21 cellular contexts compared by ENCODE assay signal in the genomic region with DNA sequence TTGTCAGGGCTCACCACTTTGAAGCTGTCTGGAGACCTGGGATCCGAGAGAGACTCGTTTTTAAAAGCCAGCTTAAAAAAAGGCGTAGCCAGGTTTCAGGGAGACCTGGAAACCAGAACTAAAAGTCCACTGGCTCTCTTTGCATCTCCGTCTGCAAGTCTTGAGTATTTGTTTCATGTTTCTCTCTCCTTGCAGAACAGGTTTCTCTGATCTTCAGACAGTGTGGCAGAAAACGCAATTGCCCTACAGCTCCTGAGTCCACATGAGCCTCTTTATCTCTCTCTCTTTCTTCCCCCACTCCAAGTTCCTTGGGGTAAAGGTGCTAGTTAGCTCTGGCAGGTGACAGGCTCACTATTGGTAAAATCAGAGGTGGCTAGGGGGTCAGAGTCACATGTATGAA.
DNase-seq lines count a peak whose midpoint lies in the region; ATAC-seq and TF ChIP-seq lines count a peak whose summit lies in the region.
"Had no signal": no experiment of that assay in that cellular context is flagged by ENCODE, and none has a peak within 500 bp of the region (broad histone marks: within the 10 kb centered on the region; RNA-seq: fewer than 3 reads in every experiment).

No MANE protein-coding gene starts in this region.

- TF ChIP-seq CTCF in C4-2B (conservative IDR thresholded peaks at IDR 0.05) (no peak), VCaP (conservative IDR thresholded peaks at IDR 0.05) (no peak), lower lobe of right lung (IDR thresholded peaks at IDR 0.05) (no peak)
- TF ChIP-seq CTCF in CD4-positive, alpha-beta T cell (IDR thresholded peaks at IDR 0.05), result no peak

- H3K9ac ChIP-seq in skeletal muscle tissue (ENCODE audit: low read depth in 1 of 3, low read length in 3 of 3), result no peak overlapping the region

- ATAC-seq in lower lobe of right lung, result no peak
- no peak for ATAC-seq in GM18502 (IDR thresholded peaks at IDR 0.05; ENCODE audit: poor library complexity, unreplicated experiment)
- no peak for ATAC-seq in CD4-positive, alpha-beta T cell (ENCODE audit: poor library complexity)
- ATAC-seq: left colon had no signal

- peaks cover 17% of the 10 kb centered on the region for H3K4me1 ChIP-seq in lower lobe of right lung
- peaks cover 14 to 24% (median 23%) of the 10 kb centered on the region in 3 donors for H3K4me1 ChIP-seq in skeletal muscle tissue (ENCODE audit: control insufficient read depth in 3 of 3, insufficient read depth in 3 of 3, low read length in 3 of 3)
- H3K4me1 ChIP-seq: body of pancreas had no signal

- H3K4me1 Mint-ChIP-seq in CD4-positive, alpha-beta T cell (ENCODE audit: low read depth), result no peaks in the 10 kb centered on the region
- H3K4me1 Mint-ChIP-seq: CD4-positive, CD25-positive, alpha-beta regulatory T cell had no signal

- H3K27ac ChIP-seq in C4-2B, result peak overlapping the region; percentile 11; the same call in 1 of the 2 replicates
- H3K27ac ChIP-seq in VCaP, result peak overlapping the region; percentile 82
- H3K27ac ChIP-seq in lower lobe of right lung, result peak overlapping the region; percentile 51
- H3K27ac ChIP-seq in skeletal muscle tissue (ENCODE audit: low read depth, low read length), result peak overlapping the region; percentile 40
- H3K27ac ChIP-seq in CD4-positive, alpha-beta T cell (ENCODE audit: low read depth, low read length), result no peak overlapping the region

- H3K27ac Mint-ChIP-seq in CD4-positive, alpha-beta T cell, result no peak overlapping the region

- H3K9me3 ChIP-seq in lower lobe of right lung, result no peaks in the 10 kb centered on the region
- no peaks in the 10 kb centered on the region for H3K9me3 ChIP-seq in skeletal muscle tissue (ENCODE audit: control insufficient read depth in 3 of 3, low read length in 3 of 3)
- H3K9me3 ChIP-seq in CD4-positive, alpha-beta T cell (ENCODE audit: control insufficient read depth, low read length), result no peaks in the 10 kb centered on the region
- H3K9me3 ChIP-seq: A549, body of pancreas had no signal

- H3K27me3 ChIP-seq in lower lobe of right lung (ENCODE audit: low read depth) (no peaks in the 10 kb centered on the region), skeletal muscle tissue (ENCODE audit: control insufficient read depth in 3 of 3, insufficient read depth in 3 of 3, low read length in 3 of 3) (no peaks in the 10 kb centered on the region)
- H3K27me3 ChIP-seq in CD4-positive, alpha-beta T cell (ENCODE audit: control insufficient read depth, insufficient read depth, low read length), result no peaks in the 10 kb centered on the region
- H3K27me3 ChIP-seq: body of pancreas had no signal

- POLR2A ChIA-PET in CD4-positive, alpha-beta T cell (lab: Charles Lee), result no interaction called here

- H3K27me3 Mint-ChIP-seq in CD4-positive, alpha-beta T cell, result peaks cover 50% of the 10 kb centered on the region

- H3K4me3 ChIP-seq in lower lobe of right lung, result no peak overlapping the region
- peak overlapping the region in 1 of 3 donors; percentile 14 for H3K4me3 ChIP-seq in skeletal muscle tissue (ENCODE audit: low read length in 3 of 3)
- H3K4me3 ChIP-seq: A549, body of pancreas, coronary artery had no signal

- CTCF ChIA-PET in CD4-positive, alpha-beta T cell (lab: Charles Lee), result no interaction called here

- intact Hi-C loops in lower lobe of right lung (cut with DNase I), result no loop called here
- intact Hi-C loops in CD4-positive, alpha-beta T cell (cut with DNase I, micrococcal nuclease), result no loop called here

- H3K36me3 ChIP-seq in lower lobe of right lung, result no peaks in the 10 kb centered on the region
- H3K36me3 ChIP-seq in skeletal muscle tissue (ENCODE audit: control insufficient read depth in 3 of 3, insufficient read depth in 3 of 3, low read length in 3 of 3), result no peaks in the 10 kb centered on the region

- no peaks in the 10 kb centered on the region for H3K9me3 Mint-ChIP-seq in CD4-positive, alpha-beta T cell

- DNase-seq in lower lobe of right lung (no peak), amygdala (lab: John Stamatoyannopoulos, UW) (no peak), NCI-H2081 treated with DMSO at 0.1 percent for 48 hours (lab: John Stamatoyannopoulos, UW) (no peak)
- DNase-seq in CD4-positive, alpha-beta T cell, result no peak
- DNase-seq: activated CD4-positive, alpha-beta T cell treated with anti-CD3 and anti-CD28 coated beads, Interleukin-2, amount 50 U/mL, for 48 hours; activated naive CD4-positive, alpha-beta T cell treated with anti-CD3 and anti-CD28 coated beads, Interleukin-2, amount 50 U/mL, for 16 hours; activated T-cell treated with anti-CD3 and anti-CD28 coated beads for 4 hours; CD4-positive, CD25-positive, alpha-beta regulatory T cell; DND-41; NCI-H187; small intestine; stimulated activated CD4-positive, alpha-beta T cell treated with anti-CD3 and anti-CD28 coated beads, Interleukin-4, amount 100 ng/mL, for 24 hours; substantia nigra had no signal

- no peak overlapping the region for H3K4me3 Mint-ChIP-seq in CD4-positive, alpha-beta T cell
- H3K4me3 Mint-ChIP-seq: CD4-positive, CD25-positive, alpha-beta regulatory T cell had no signal

- H3K36me3 Mint-ChIP-seq in CD4-positive, alpha-beta T cell (ENCODE audit: low read depth), result no peaks in the 10 kb centered on the region
- H3K36me3 Mint-ChIP-seq: CD4-positive, CD25-positive, alpha-beta regulatory T cell had no signal
